In the genomic region with DNA sequence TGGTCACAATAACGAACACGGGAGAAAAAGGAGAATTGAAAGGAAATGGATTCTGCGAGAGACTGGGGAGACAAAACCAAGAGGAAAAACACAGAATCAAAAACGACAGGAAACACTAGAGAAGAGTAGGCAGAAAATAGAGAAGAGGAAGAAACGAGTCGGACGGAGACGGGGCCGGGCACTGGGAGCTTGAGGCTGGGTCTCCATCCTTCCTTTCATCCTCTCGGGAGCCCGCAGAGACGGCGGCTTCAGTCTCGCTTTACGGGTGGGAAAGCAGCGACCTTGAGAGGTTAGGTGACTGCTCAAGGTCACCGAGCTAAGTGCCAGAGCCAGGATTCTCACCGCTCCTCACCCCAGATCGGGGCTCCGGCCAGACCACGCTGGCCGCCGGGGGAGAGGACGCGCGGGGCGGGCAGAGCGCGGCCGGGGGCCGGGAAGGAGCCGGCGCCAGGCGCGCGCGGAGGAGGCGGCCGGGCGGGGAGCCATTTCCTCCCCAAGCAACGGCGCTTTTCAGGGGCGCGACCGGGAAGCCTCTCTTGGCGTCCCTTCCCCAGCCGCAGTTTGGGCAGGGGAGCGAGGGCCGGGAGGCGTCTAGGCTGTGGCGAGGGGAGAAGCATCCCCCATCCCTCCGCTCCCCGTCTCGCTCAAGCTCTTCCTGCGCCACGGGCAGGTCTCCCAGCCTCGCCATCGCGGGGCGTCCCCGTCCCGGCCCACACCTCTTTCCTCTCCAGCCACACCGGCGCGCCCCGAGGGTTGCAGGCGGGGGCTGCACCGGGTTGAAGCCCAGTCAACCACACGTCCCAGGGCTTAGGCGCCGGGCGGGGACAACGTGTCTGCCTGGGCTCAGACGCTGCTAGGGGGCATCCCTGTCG, we compare ENCODE assay signal across 8 cellular contexts. TPM values are rescaled to one million over a fixed set of nuclear protein-coding genes. Genes with fewer than 3 reads are reported as not detected.
DNase-seq lines count a peak whose midpoint lies in the region; ATAC-seq, FAIRE-seq and TF ChIP-seq lines count a peak whose summit lies in the region.

No MANE protein-coding gene starts in this region.

- peak overlapping the region; percentile 70 to 85 (median 78) for H3K4me2 ChIP-seq in BLaER1 treated with 17β-estradiol and CSF1 and Interleukin-3, amounts not matched to agents 10 nM and 100 nM
- peak overlapping the region; percentile 88 for H3K4me2 ChIP-seq in astrocyte (ENCODE audit: low read length)

- peak in 1 of 2 experiments; percentile 36 for DNase-seq in SJSA1 (ENCODE audit: low read depth in 1 of 2, low spot score in 2 of 2)
- peak; percentile 20 for DNase-seq in astrocyte (ENCODE audit: low read depth)
- peak in 40 of 51 donors; percentile 7 to 85 (median 36) for DNase-seq in hypothalamus (lab: John Stamatoyannopoulos, UW)
- no peak for DNase-seq in retinal pigment epithelial cell (ENCODE audit: low read depth)
- no peak for DNase-seq in NCI-H187 treated with DMSO at 0.1 percent for 48 hours (lab: John Stamatoyannopoulos, UW)

- ATAC-seq in GM19023 (IDR thresholded peaks at IDR 0.05; ENCODE audit: unreplicated experiment) (peak; percentile 59), HG03196 (IDR thresholded peaks at IDR 0.05; ENCODE audit: unreplicated experiment) (peak; percentile 63)

- peak overlapping the region; percentile 60 to 85 (median 80); a peak in 21 of 22 replicates for H3K9ac ChIP-seq in BLaER1 treated with 17β-estradiol and CSF1 and Interleukin-3, amounts not matched to agents 10 nM and 100 nM
- peak overlapping the region; percentile 46 for H3K9ac ChIP-seq in astrocyte (ENCODE audit: low read length)

- H3K4me1 Mint-ChIP-seq in astrocyte (ENCODE audit: low read depth, unreplicated experiment): peaks cover 1% of the 10 kb centered on the region

- no peaks in the 10 kb centered on the region for H3K79me2 ChIP-seq in astrocyte (ENCODE audit: insufficient read depth, low read length)

- no peaks in the 10 kb centered on the region for H3K9me3 ChIP-seq in BLaER1 treated with 17β-estradiol and CSF1 and Interleukin-3, amounts not matched to agents 10 nM and 100 nM (replicated peaks in 1 of 11)
- H3K9me3 ChIP-seq in SJSA1 (replicated peaks): no peaks in the 10 kb centered on the region
- no peaks in the 10 kb centered on the region for H3K9me3 ChIP-seq in astrocyte (ENCODE audit: insufficient read depth, low read depth, low read length)

- H3K27ac Mint-ChIP-seq in astrocyte (ENCODE audit: unreplicated experiment): peak overlapping the region; percentile 37

- no peaks in the 10 kb centered on the region for H4K20me1 ChIP-seq in BLaER1 treated with 17β-estradiol and CSF1 and Interleukin-3, amounts not matched to agents 10 nM and 100 nM
- H4K20me1 ChIP-seq in astrocyte (ENCODE audit: insufficient read depth, low read length): no peaks in the 10 kb centered on the region

- H3K27me3 Mint-ChIP-seq in astrocyte (ENCODE audit: low read depth, unreplicated experiment): peaks cover 15% of the 10 kb centered on the region

- H3K9me3 Mint-ChIP-seq in astrocyte (ENCODE audit: unreplicated experiment): no peaks in the 10 kb centered on the region

- peak overlapping the region; percentile 86 for H3K4me3 Mint-ChIP-seq in astrocyte (ENCODE audit: unreplicated experiment)

- H3K4me3 ChIP-seq in BLaER1 treated with 17β-estradiol and CSF1 and Interleukin-3, amounts not matched to agents 10 nM and 100 nM: peak overlapping the region; percentile 60 to 75 (median 68)
- peak overlapping the region; percentile 38 for H3K4me3 ChIP-seq in SJSA1
- H3K4me3 ChIP-seq in astrocyte (ENCODE audit: insufficient read depth, low read depth, low read length): peak overlapping the region; percentile 59
- H3K4me3 ChIP-seq in retinal pigment epithelial cell (ENCODE audit: low read length): peak overlapping the region; percentile 65

- no peaks in the 10 kb centered on the region for H3K27me3 ChIP-seq in BLaER1 treated with 17β-estradiol and CSF1 and Interleukin-3, amounts not matched to agents 10 nM and 100 nM
- H3K27me3 ChIP-seq in SJSA1 (replicated peaks) (peaks cover 71% of the 10 kb centered on the region), astrocyte (ENCODE audit: insufficient read depth, low read length) (peaks cover 33% of the 10 kb centered on the region)

- H3K4me1 ChIP-seq in BLaER1 treated with 17β-estradiol and CSF1 and Interleukin-3, amounts not matched to agents 10 nM and 100 nM: peaks cover 0 to 14% (median 7%) of the 10 kb centered on the region in 10 experiments; a peak in 7 of 20 replicates
- peaks cover 13% of the 10 kb centered on the region for H3K4me1 ChIP-seq in SJSA1 (replicated peaks)
- peaks cover 6% of the 10 kb centered on the region for H3K4me1 ChIP-seq in astrocyte (ENCODE audit: insufficient read depth, low read length)

- TF ChIP-seq CTCF in astrocyte (IDR thresholded peaks at IDR 0.05; ENCODE audit: insufficient read depth, low read depth, low read length): no peak
- no peak for TF ChIP-seq CTCF in retinal pigment epithelial cell (conservative IDR thresholded peaks at IDR 0.05; ENCODE audit: low read depth, low read length)

- H3K27ac ChIP-seq in BLaER1 treated with 17β-estradiol and CSF1 and Interleukin-3, amounts not matched to agents 10 nM and 100 nM: peak overlapping the region in 10 of 11 experiments; percentile 66 to 89 (median 76); a peak in 20 of 22 replicates
- H3K27ac ChIP-seq in SJSA1 (no peak overlapping the region), astrocyte (ENCODE audit: low read depth, low read length) (no peak overlapping the region)

- no peak for FAIRE-seq in astrocyte (lab: Jason Lieb, UNC)

- H3K36me3 ChIP-seq in BLaER1 treated with 17β-estradiol and CSF1 and Interleukin-3, amounts not matched to agents 10 nM and 100 nM: no peaks in the 10 kb centered on the region
- H3K36me3 ChIP-seq in SJSA1: no peaks in the 10 kb centered on the region
- no peaks in the 10 kb centered on the region for H3K36me3 ChIP-seq in astrocyte (ENCODE audit: insufficient read depth, low read length)

- peak overlapping the region; percentile 98 for H2AFZ ChIP-seq in astrocyte (ENCODE audit: low read depth, low read length)

- H3K36me3 Mint-ChIP-seq in astrocyte (ENCODE audit: low read depth, unreplicated experiment): no peaks in the 10 kb centered on the region

RNA-seq across cellular contexts. Expression of a gene that starts 24.0 kb away (rescaled TPM):
- 40.9 and 43.2 TPM in 2 replicates for total RNA-seq in SJSA1 (2014; rRNA removed; shearing (Covaris generic))
- 33.4 and 33.8 TPM in 2 replicates for total RNA-seq in astrocyte

Comparison
In these comparisons a context has a peak if more than half of its experiments do, and no peak if none do; other contexts are left out.
1. H3K27ac ChIP-seq: peak in BLaER1 treated with 17β-estradiol and CSF1 and Interleukin-3, amounts not matched to agents 10 nM and 100 nM (10 of 11); none in SJSA1 (single experiment) and astrocyte (single experiment).
2. DNase-seq: peak in astrocyte (single experiment) and hypothalamus (40 of 51); none in retinal pigment epithelial cell (single experiment) and NCI-H187 treated with DMSO at 0.1 percent for 48 hours (single experiment).
3. Peak in every context shown above with its lines, with median percentiles within 50 percentile points of each other: H3K4me3 ChIP-seq.